In genomic region chr16:11671676-11672075, GRCh38 we compare ENCODE assay signal across 15 cellular contexts. TPM values are rescaled to one million over a fixed set of nuclear protein-coding genes. Genes with fewer than 3 reads are reported as not detected.
DNase-seq lines count a peak whose midpoint lies in the region; ATAC-seq and TF ChIP-seq lines count a peak whose summit lies in the region.
"Had no signal": no experiment of that assay in that cellular context is flagged by ENCODE, and none has a peak within 500 bp of the region (broad histone marks: within the 10 kb centered on the region; RNA-seq: fewer than 3 reads in every experiment).

No MANE protein-coding gene starts in this region.

- H3K27me3 ChIP-seq in naive thymus-derived CD4-positive, alpha-beta T cell (ENCODE audit: control insufficient read depth in 2 of 2, insufficient read depth in 2 of 2, low read length in 2 of 2), result no peaks in the 10 kb centered on the region
- H3K27me3 ChIP-seq in effector memory CD4-positive, alpha-beta T cell (replicated peaks; ENCODE audit: control insufficient read depth, insufficient read depth, low read length, poor library complexity, severe bottlenecking), result no peaks in the 10 kb centered on the region

- peaks cover 69% of the 10 kb centered on the region for H3K4me1 Mint-ChIP-seq in stimulated activated naive CD8-positive, alpha-beta T cell treated with anti-CD3 and anti-CD28 coated beads, Interleukin-15, Interleukin-2, amounts not matched to agents 100 ng/mL and 50 ng/mL, for 24 hours (ENCODE audit: low read depth)
- H3K4me1 Mint-ChIP-seq in activated naive CD8-positive, alpha-beta T cell (ENCODE audit: low read depth), result peaks cover 64% of the 10 kb centered on the region
- peaks cover 50 to 75% (median 58%) of the 10 kb centered on the region in 7 donors for H3K4me1 Mint-ChIP-seq in naive thymus-derived CD4-positive, alpha-beta T cell
- peaks cover 35% of the 10 kb centered on the region for H3K4me1 Mint-ChIP-seq in osteocyte (ENCODE audit: unreplicated experiment)

- H3K9me3 Mint-ChIP-seq in stimulated activated naive CD8-positive, alpha-beta T cell treated with anti-CD3 and anti-CD28 coated beads, Interleukin-15, Interleukin-2, amounts not matched to agents 100 ng/mL and 50 ng/mL, for 24 hours, result no peaks in the 10 kb centered on the region
- H3K9me3 Mint-ChIP-seq in activated naive CD8-positive, alpha-beta T cell (ENCODE audit: low read depth), result no peaks in the 10 kb centered on the region
- H3K9me3 Mint-ChIP-seq in naive thymus-derived CD4-positive, alpha-beta T cell, result no peaks in the 10 kb centered on the region
- no peaks in the 10 kb centered on the region for H3K9me3 Mint-ChIP-seq in osteocyte (ENCODE audit: unreplicated experiment)

- H3K27ac Mint-ChIP-seq in stimulated activated naive CD8-positive, alpha-beta T cell treated with anti-CD3 and anti-CD28 coated beads, Interleukin-15, Interleukin-2, amounts not matched to agents 100 ng/mL and 50 ng/mL, for 24 hours, result no peak overlapping the region
- H3K27ac Mint-ChIP-seq in activated naive CD8-positive, alpha-beta T cell, result peak overlapping the region; percentile 88
- peak overlapping the region; percentile 73 to 98 (median 95) for H3K27ac Mint-ChIP-seq in naive thymus-derived CD4-positive, alpha-beta T cell
- no peak overlapping the region for H3K27ac Mint-ChIP-seq in osteocyte (ENCODE audit: unreplicated experiment)

- H3K27ac ChIP-seq in naive thymus-derived CD4-positive, alpha-beta T cell (ENCODE audit: low read depth, low read length), result peak overlapping the region; percentile 65
- no peak overlapping the region for H3K27ac ChIP-seq in effector memory CD4-positive, alpha-beta T cell (ENCODE audit: insufficient read depth, low read length, poor library complexity, severe bottlenecking)
- H3K27ac ChIP-seq: GM23248 had no signal

- H3K27me3 Mint-ChIP-seq in stimulated activated naive CD8-positive, alpha-beta T cell treated with anti-CD3 and anti-CD28 coated beads, Interleukin-15, Interleukin-2, amounts not matched to agents 100 ng/mL and 50 ng/mL, for 24 hours, result no peaks in the 10 kb centered on the region
- H3K27me3 Mint-ChIP-seq in activated naive CD8-positive, alpha-beta T cell, result no peaks in the 10 kb centered on the region
- no peaks in the 10 kb centered on the region for H3K27me3 Mint-ChIP-seq in naive thymus-derived CD4-positive, alpha-beta T cell
- H3K27me3 Mint-ChIP-seq in osteocyte (ENCODE audit: unreplicated experiment), result no peaks in the 10 kb centered on the region

- POLR2A ChIA-PET in naive thymus-derived CD4-positive, alpha-beta T cell (lab: Charles Lee), result interaction anchor here (0.6 to 1.6 kb wide), 3 partner anchors 10 to 86 kb away, joined by 3 to 4 read pairs (median 3); no protein-coding TSS in a partner anchor

- no peaks in the 10 kb centered on the region for H3K9me3 ChIP-seq in naive thymus-derived CD4-positive, alpha-beta T cell (ENCODE audit: control insufficient read depth in 2 of 3, low read length in 3 of 3)
- H3K9me3 ChIP-seq in effector memory CD4-positive, alpha-beta T cell (ENCODE audit: control insufficient read depth, low read length), result no peaks in the 10 kb centered on the region
- H3K9me3 ChIP-seq: SK-N-SH had no signal

- TF ChIP-seq CTCF in osteocyte (IDR thresholded peaks at IDR 0.05), result no peak

- peaks cover 30 to 52% of the 10 kb centered on the region in 2 donors for H3K4me1 ChIP-seq in naive thymus-derived CD4-positive, alpha-beta T cell (ENCODE audit: control insufficient read depth in 2 of 2, insufficient read depth in 2 of 2, low read length in 2 of 2)
- H3K4me1 ChIP-seq in effector memory CD4-positive, alpha-beta T cell (ENCODE audit: control insufficient read depth, insufficient read depth, low read length, poor library complexity, severe bottlenecking), result peaks cover 40% of the 10 kb centered on the region

- no peak overlapping the region for H3K4me3 ChIP-seq in naive thymus-derived CD4-positive, alpha-beta T cell (ENCODE audit: low read length)
- H3K4me3 ChIP-seq in effector memory CD4-positive, alpha-beta T cell (ENCODE audit: insufficient read depth, low read depth, low read length, poor library complexity, severe bottlenecking), result no peak overlapping the region
- H3K4me3 ChIP-seq: GM23248 had no signal

- DNase-seq in stimulated activated naive CD8-positive, alpha-beta T cell treated with anti-CD3 and anti-CD28 coated beads, Interleukin-15, Interleukin-2, amounts not matched to agents 100 U/mL and 50 U/mL, for 24 hours, result no peak
- DNase-seq in naive thymus-derived CD4-positive, alpha-beta T cell, result no peak
- DNase-seq in osteocyte (ENCODE audit: extremely low spot score, unreplicated experiment), result no peak
- no peak for DNase-seq in effector memory CD4-positive, alpha-beta T cell
- no peak for DNase-seq in stimulated activated CD4-positive, alpha-beta T cell treated with anti-CD3 and anti-CD28 coated beads, Interleukin-1b, Interleukin-23, amount 100 ng/mL, for 48 hours
- DNase-seq: activated CD4-positive, alpha-beta T cell treated with anti-CD3 and anti-CD28 coated beads for 4 hours; activated naive CD4-positive, alpha-beta T cell; cortex of kidney; GM23248; mammary epithelial cell; NCI-H2081 treated with DMSO at 0.1 percent for 48 hours; SK-N-SH had no signal

- H3K36me3 ChIP-seq in naive thymus-derived CD4-positive, alpha-beta T cell (ENCODE audit: control insufficient read depth in 2 of 3, insufficient read depth in 3 of 3, low read length in 3 of 3), result peaks cover 3 to 30% (median 9%) of the 10 kb centered on the region in 3 experiments
- peaks cover 10% of the 10 kb centered on the region for H3K36me3 ChIP-seq in effector memory CD4-positive, alpha-beta T cell (ENCODE audit: control insufficient read depth, insufficient read depth, low read length)

- H3K36me3 Mint-ChIP-seq in stimulated activated naive CD8-positive, alpha-beta T cell treated with anti-CD3 and anti-CD28 coated beads, Interleukin-15, Interleukin-2, amounts not matched to agents 100 ng/mL and 50 ng/mL, for 24 hours (ENCODE audit: low read depth), result peaks cover 9% of the 10 kb centered on the region
- H3K36me3 Mint-ChIP-seq in activated naive CD8-positive, alpha-beta T cell, result no peaks in the 10 kb centered on the region
- H3K36me3 Mint-ChIP-seq in naive thymus-derived CD4-positive, alpha-beta T cell, result peaks cover 0 to 3% (median 0%) of the 10 kb centered on the region in 5 donors
- peaks cover 6% of the 10 kb centered on the region for H3K36me3 Mint-ChIP-seq in osteocyte (ENCODE audit: unreplicated experiment)

- no peak for ATAC-seq in stimulated activated naive CD8-positive, alpha-beta T cell treated with anti-CD3 and anti-CD28 coated beads, Interleukin-15, Interleukin-2, amounts not matched to agents 100 U/mL and 50 U/mL, for 24 hours
- ATAC-seq in naive thymus-derived CD4-positive, alpha-beta T cell, result no peak
- ATAC-seq in HG03460 (IDR thresholded peaks at IDR 0.05; ENCODE audit: unreplicated experiment), result no peak

- CTCF ChIA-PET in naive thymus-derived CD4-positive, alpha-beta T cell (lab: Charles Lee), result no interaction called here

- intact Hi-C loops in naive thymus-derived CD4-positive, alpha-beta T cell (cut with micrococcal nuclease), result no loop called here

- peak overlapping the region; percentile 50 for H3K4me3 Mint-ChIP-seq in stimulated activated naive CD8-positive, alpha-beta T cell treated with anti-CD3 and anti-CD28 coated beads, Interleukin-15, Interleukin-2, amounts not matched to agents 100 ng/mL and 50 ng/mL, for 24 hours
- peak overlapping the region; percentile 52 for H3K4me3 Mint-ChIP-seq in activated naive CD8-positive, alpha-beta T cell
- H3K4me3 Mint-ChIP-seq in naive thymus-derived CD4-positive, alpha-beta T cell, result peak overlapping the region; percentile 12 to 95 (median 84)
- no peak overlapping the region for H3K4me3 Mint-ChIP-seq in osteocyte (ENCODE audit: unreplicated experiment)

RNA-seq across cellular contexts. Expression of gene SNN, which starts 3.4 kb away (rescaled TPM):
- total RNA-seq in naive thymus-derived CD4-positive, alpha-beta T cell, result 10 to 100 TPM; 17.0 to 86.8 (median 34.4) TPM
- polyA plus RNA-seq in naive thymus-derived CD4-positive, alpha-beta T cell, result 10 to 100 TPM; 21.3 to 34.3 TPM
- total RNA-seq in osteocyte, result 23.4 and 24.0 TPM in 2 replicates

Comparison
In these comparisons a context has a peak if more than half of its experiments do, and no peak if none do; other contexts are left out.
1. H3K27ac Mint-ChIP-seq: peak in activated naive CD8-positive, alpha-beta T cell (single experiment) and naive thymus-derived CD4-positive, alpha-beta T cell (9 of 9); none in stimulated activated naive CD8-positive, alpha-beta T cell treated with anti-CD3 and anti-CD28 coated beads, Interleukin-15, Interleukin-2, amounts not matched to agents 100 ng/mL and 50 ng/mL, for 24 hours (single experiment) and osteocyte (single experiment).